ENCODE assay signal across 8 cellular contexts in the genomic region with DNA sequence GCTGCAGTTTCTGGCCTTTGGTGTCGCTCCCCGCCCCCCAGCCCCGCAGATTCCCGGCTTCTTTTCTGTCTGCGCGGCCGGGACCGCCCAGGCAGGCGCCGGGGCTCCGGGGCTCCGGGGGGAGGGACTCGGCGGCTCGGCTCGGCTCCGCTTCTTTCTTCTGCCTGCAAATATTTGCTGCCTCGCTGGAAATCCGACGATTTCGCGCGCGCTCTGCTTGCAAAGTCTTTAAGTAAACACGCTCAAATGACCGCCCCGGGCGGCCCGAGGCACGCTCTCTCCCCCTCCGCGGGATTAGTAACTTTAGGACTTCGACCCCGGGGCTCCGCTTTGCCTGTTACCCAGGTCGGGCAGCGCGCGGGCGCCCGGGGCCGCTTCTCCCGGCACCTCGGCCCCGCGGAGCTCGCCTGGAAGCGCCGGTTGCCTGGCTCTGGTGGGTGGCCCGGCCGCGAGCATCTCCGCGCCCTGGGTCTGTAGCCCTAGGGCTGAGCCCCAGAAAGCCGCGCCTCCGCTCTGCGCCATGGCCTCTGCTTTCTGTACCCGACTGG. TPM values are rescaled to one million over a fixed set of nuclear protein-coding genes. Genes with fewer than 3 reads are reported as not detected.
DNase-seq lines count a peak whose midpoint lies in the region; ATAC-seq and TF ChIP-seq lines count a peak whose summit lies in the region.

No MANE protein-coding gene starts in this region.

- H3K4me3 ChIP-seq in GM08714 (ENCODE audit: low read length) (peak overlapping the region; percentile 8; the same call in 1 of the 2 replicates), RWPE2 (ENCODE audit: severe bottlenecking) (peak overlapping the region; percentile 36), rectal smooth muscle tissue (ENCODE audit: low read length) (peak overlapping the region; percentile 46), adrenal gland (peak overlapping the region in 1 of 4 donors; percentile 39)

- no peaks in the 10 kb centered on the region for H3K4me1 ChIP-seq in RWPE2 (ENCODE audit: insufficient read depth, poor library complexity, severe bottlenecking)
- peaks cover 4% of the 10 kb centered on the region for H3K4me1 ChIP-seq in rectal smooth muscle tissue (ENCODE audit: control insufficient read depth, insufficient read depth, low read length)
- peaks cover 24 to 31% of the 10 kb centered on the region in 2 donors for H3K4me1 ChIP-seq in adrenal gland (replicated peaks in 1 of 2)

- H3K9ac ChIP-seq in rectal smooth muscle tissue (ENCODE audit: low read length) = no peak overlapping the region

- intact Hi-C loops in adrenal gland (cut with DNase I) = loop anchor here in 1 of 2 donors (10.0 kb wide), 1 partner anchor 166 kb away; no protein-coding TSS in a partner anchor

- ATAC-seq in RWPE2 (ENCODE audit: low read depth) = no peak
- ATAC-seq in GM21515 (IDR thresholded peaks at IDR 0.05; ENCODE audit: unreplicated experiment) = no peak

- H3K27ac ChIP-seq in RWPE2 (ENCODE audit: poor library complexity, severe bottlenecking) = no peak overlapping the region
- no peak overlapping the region for H3K27ac ChIP-seq in rectal smooth muscle tissue (ENCODE audit: low read depth, low read length)
- peak overlapping the region in 1 of 5 donors; percentile 71 for H3K27ac ChIP-seq in adrenal gland

- DNase-seq in RWPE2 (ENCODE audit: low spot score) (no peak), fibroblast of gingiva (ENCODE audit: low read depth) (peak; percentile 21), adrenal gland (no peak), DMS79 treated with DMSO at 0.1 percent for 48 hours (lab: John Stamatoyannopoulos, UW) (no peak), NCI-H1694 (lab: John Stamatoyannopoulos, UW) (no peak)

- 1 to 3% (median 2%) methylated on average over 26 to 59 of the region's 59 CpGs; no CpG with 5 or more reads in 1 of the 4 donors for WGBS in adrenal gland, 4 donors

- H3K9me3 ChIP-seq in RWPE2 (ENCODE audit: severe bottlenecking) = no peaks in the 10 kb centered on the region
- H3K9me3 ChIP-seq in adrenal gland (replicated peaks in 1 of 3) = no peaks in the 10 kb centered on the region

- H3K27me3 ChIP-seq in RWPE2 (ENCODE audit: insufficient read depth, poor library complexity, severe bottlenecking) (no peaks in the 10 kb centered on the region), rectal smooth muscle tissue (ENCODE audit: control insufficient read depth, insufficient read depth, low read length) (peaks cover 70% of the 10 kb centered on the region), adrenal gland (peaks cover 72% of the 10 kb centered on the region)

- no peak for TF ChIP-seq POLR2A in adrenal gland (IDR thresholded peaks at IDR 0.05)

- TF ChIP-seq CTCF in RWPE2 (IDR thresholded peaks at IDR 0.05; ENCODE audit: poor library complexity, severe bottlenecking) (no peak), adrenal gland (IDR thresholded peaks at IDR 0.05) (no peak)

- no peaks in the 10 kb centered on the region for H3K36me3 ChIP-seq in RWPE2 (ENCODE audit: low read depth)
- no peaks in the 10 kb centered on the region for H3K36me3 ChIP-seq in rectal smooth muscle tissue (ENCODE audit: control insufficient read depth, insufficient read depth, low read length)
- H3K36me3 ChIP-seq in adrenal gland (replicated peaks in 1 of 2) = no peaks in the 10 kb centered on the region

RNA-seq across cellular contexts. Expression of a gene that starts 3.9 kb away (rescaled TPM):
- 1 to 10 TPM; 1.8 to 7.7 (median 4.7) TPM for total RNA-seq in adrenal gland
- 10 to 100 TPM in 1 of 3 donors, 1 to 10 TPM in 2; 4.0 to 11.6 (median 5.4) TPM for polyA plus RNA-seq in adrenal gland
